Comparison of ENCODE assay signal across 9 cellular contexts in the genomic region with DNA sequence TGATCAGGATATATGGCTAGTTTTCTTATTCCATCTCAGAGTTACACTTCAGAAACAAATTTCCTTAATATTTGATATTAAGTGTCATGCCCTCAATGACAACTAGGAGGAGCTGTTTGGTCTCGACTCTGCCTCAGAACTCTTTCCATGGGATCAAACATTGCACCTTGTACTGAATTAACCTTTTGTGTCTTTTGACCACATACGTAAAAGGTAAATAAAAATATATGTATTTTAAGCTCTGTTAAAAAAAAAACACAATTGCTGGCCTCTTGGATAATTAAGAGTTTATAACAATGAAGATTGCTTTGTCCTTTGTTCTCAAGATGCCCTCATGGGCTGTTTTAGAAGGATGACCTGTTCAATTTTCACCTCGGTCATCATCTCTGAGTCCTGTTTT. TPM values are rescaled to one million over a fixed set of nuclear protein-coding genes. Genes with fewer than 3 reads are reported as not detected.
DNase-seq lines count a peak whose midpoint lies in the region; ATAC-seq and TF ChIP-seq lines count a peak whose summit lies in the region.
"Had no signal": no experiment of that assay in that cellular context is flagged by ENCODE, and none has a peak within 500 bp of the region (broad histone marks: within the 10 kb centered on the region; RNA-seq: fewer than 3 reads in every experiment).

No MANE protein-coding gene starts in this region.

- DNase-seq in DND-41 (no peak), GM20000 (ENCODE audit: low spot score) (peak; percentile 50), LHCN-M2 (ENCODE audit: low read depth) (peak; percentile 50), adipocyte (ENCODE audit: low read depth) (peak; percentile 70), kidney tubule cell (ENCODE audit: low spot score) (peak; percentile 54), 8988T (no peak), epidermal melanocyte (ENCODE audit: insufficient read length, low spot score) (no peak), MG63 (no peak)

- TF ChIP-seq CTCF in DND-41 (IDR thresholded peaks at IDR 0.05; ENCODE audit: borderline replicate concordance, extremely low read depth, low read length, poor library complexity, severe bottlenecking) (peak; percentile 86), GM20000 (IDR thresholded peaks at IDR 0.05; ENCODE audit: extremely low read depth, missing control alignments) (peak; percentile 62)

- H3K4me1 ChIP-seq in DND-41 (ENCODE audit: insufficient read depth, low read length) (no peaks in the 10 kb centered on the region), adipocyte (ENCODE audit: control insufficient read depth, insufficient read depth, low read length) (no peaks in the 10 kb centered on the region)

- H3K4me2 ChIP-seq in DND-41 (ENCODE audit: insufficient read depth, low read length): no peak overlapping the region

- H4K20me1 ChIP-seq in DND-41 (ENCODE audit: insufficient read depth, low read length): no peaks in the 10 kb centered on the region

- H3K36me3 ChIP-seq in DND-41 (ENCODE audit: insufficient read depth, low read length) (no peaks in the 10 kb centered on the region), adipocyte (ENCODE audit: control insufficient read depth, insufficient read depth, low read length, severe bottlenecking) (no peaks in the 10 kb centered on the region), MG63 (no peaks in the 10 kb centered on the region)

- peak; percentile 58; the same call in 1 of the 3 replicates for ATAC-seq in DND-41 (ENCODE audit: insufficient read depth, low read depth)
- ATAC-seq: naive thymus-derived CD8-positive, alpha-beta T cell had no signal

- H3K27ac ChIP-seq in DND-41 (ENCODE audit: low read length): no peak overlapping the region

- no peak overlapping the region for H3K9ac ChIP-seq in DND-41 (ENCODE audit: low read depth, low read length)
- peak overlapping the region; percentile 45 for H3K9ac ChIP-seq in adipocyte (ENCODE audit: low read length)

- no peaks in the 10 kb centered on the region for H3K27me3 ChIP-seq in DND-41 (ENCODE audit: insufficient read depth, low read length, poor library complexity)
- no peaks in the 10 kb centered on the region for H3K27me3 ChIP-seq in adipocyte (replicated peaks; ENCODE audit: control insufficient read depth, insufficient read depth, low read length)
- no peaks in the 10 kb centered on the region for H3K27me3 ChIP-seq in MG63

- H3K79me2 ChIP-seq in DND-41 (ENCODE audit: insufficient read depth, low read length): no peaks in the 10 kb centered on the region

- H3K9me3 ChIP-seq in DND-41 (ENCODE audit: insufficient read depth, low read length, severe bottlenecking) (no peaks in the 10 kb centered on the region), adipocyte (ENCODE audit: control insufficient read depth, low read length) (no peaks in the 10 kb centered on the region), MG63 (no peaks in the 10 kb centered on the region)

- H3K4me3 ChIP-seq in DND-41 (ENCODE audit: low read depth in 1 of 2, low read length in 2 of 2): no peak overlapping the region
- H3K4me3 ChIP-seq in adipocyte (ENCODE audit: low read length): no peak overlapping the region
- no peak overlapping the region for H3K4me3 ChIP-seq in MG63

- H2AFZ ChIP-seq in DND-41 (ENCODE audit: low read depth, low read length): no peak overlapping the region

RNA-seq across cellular contexts. Expression of a gene that starts 18.7 kb away (rescaled TPM):
- 3,000 and 3,278 TPM in 2 replicates for total RNA-seq in LHCN-M2 (2014; rRNA removed)
- 2,602 TPM for polyA plus RNA-seq in LHCN-M2 (2012)
- 306 and 453 TPM in 2 replicates for total RNA-seq in MG63 (2014; rRNA removed; shearing (Covaris generic); ENCODE audit: low replicate concordance)

Comparison
In these comparisons a context has a peak if more than half of its experiments do, and no peak if none do; other contexts are left out.
1. DNase-seq: peak in GM20000 (single experiment), LHCN-M2 (single experiment), adipocyte (single experiment) and kidney tubule cell (single experiment); none in DND-41 (single experiment), 8988T (single experiment), epidermal melanocyte (single experiment) and MG63 (single experiment).